In the genomic region with DNA sequence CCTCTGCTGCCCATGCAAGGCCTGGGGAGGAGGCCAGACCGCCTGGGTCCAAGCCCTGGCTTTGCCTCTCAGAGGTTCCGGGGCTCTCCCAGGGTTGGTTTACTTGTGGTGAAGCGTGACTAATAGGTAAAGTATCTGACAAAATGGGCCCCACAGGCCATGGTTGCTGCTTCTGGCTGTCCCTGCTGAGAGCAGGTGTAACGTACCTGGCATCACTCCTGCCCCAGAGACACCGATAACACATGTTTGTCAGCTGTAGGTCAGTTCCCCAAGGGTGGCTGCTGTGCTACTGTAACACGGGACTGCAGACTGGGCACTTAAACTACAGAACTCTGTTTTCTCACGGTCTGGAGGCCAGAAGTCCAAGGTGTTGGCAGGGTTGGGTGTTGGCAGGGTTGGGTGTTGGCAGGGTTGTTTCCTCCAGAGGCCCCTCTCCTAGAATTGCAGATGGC, we compare ENCODE assay signal across 12 cellular contexts. TPM values are rescaled to one million over a fixed set of nuclear protein-coding genes. Genes with fewer than 3 reads are reported as not detected.
DNase-seq lines count a peak whose midpoint lies in the region; ATAC-seq and TF ChIP-seq lines count a peak whose summit lies in the region.
"Had no signal": no experiment of that assay in that cellular context is flagged by ENCODE, and none has a peak within 500 bp of the region (broad histone marks: within the 10 kb centered on the region; RNA-seq: fewer than 3 reads in every experiment).

No MANE protein-coding gene starts in this region.

- H3K4me3 Mint-ChIP-seq in HFFc6 = no peak overlapping the region
- H3K4me3 Mint-ChIP-seq: central memory CD8-positive, alpha-beta T cell; stimulated activated naive CD8-positive, alpha-beta T cell treated with anti-CD3 and anti-CD28 coated beads, Interleukin-15, amount 100 ng/mL, for 72 hours had no signal

- H3K9me3 ChIP-seq in BLaER1 treated with 17β-estradiol and CSF1 and Interleukin-3, amounts not matched to agents 10 nM and 100 nM (replicated peaks in 1 of 11) = peaks cover 0 to 9% (median 0%) of the 10 kb centered on the region in 11 experiments; a peak in 6 of 22 replicates

- DNase-seq in HFFc6 (peak; percentile 37), RPMI7951 (ENCODE audit: low read depth) (peak; percentile 70), kidney tubule cell (ENCODE audit: low spot score) (peak; percentile 92), OCI-M2 (lab: John Stamatoyannopoulos, UW; ENCODE audit: unreplicated experiment) (no peak), epidermal melanocyte (ENCODE audit: insufficient read length, low spot score) (no peak), activated gamma-delta T cell (lab: John Stamatoyannopoulos, UW) (no peak)
- DNase-seq: activated CD4-positive, alpha-beta T cell treated with anti-CD3 and anti-CD28 coated beads, Interleukin-2, amount 50 U/mL, for 4 hours; NK-92 treated with Interleukin-12 subunit alpha and Interleukin-12 subunit beta, amount 100 ng/mL, for 24 hours; stimulated activated naive CD8-positive, alpha-beta T cell treated with anti-CD3 and anti-CD28 coated beads, Interleukin-15, amount 100 ng/mL, for 72 hours had no signal

- no peaks in the 10 kb centered on the region for H3K27me3 ChIP-seq in BLaER1 treated with 17β-estradiol and CSF1 and Interleukin-3, amounts not matched to agents 10 nM and 100 nM

- H4K20me1 ChIP-seq in BLaER1 treated with 17β-estradiol and CSF1 and Interleukin-3, amounts not matched to agents 10 nM and 100 nM = peaks cover 9 to 89% (median 71%) of the 10 kb centered on the region in 11 experiments; a peak in 20 of 22 replicates

- no peaks in the 10 kb centered on the region for H3K9me3 Mint-ChIP-seq in HFFc6
- H3K9me3 Mint-ChIP-seq: central memory CD8-positive, alpha-beta T cell; stimulated activated naive CD8-positive, alpha-beta T cell treated with anti-CD3 and anti-CD28 coated beads, Interleukin-15, amount 100 ng/mL, for 72 hours had no signal

- TF ChIP-seq CTCF in HFFc6 (IDR thresholded peaks at IDR 0.05) = no peak

- H3K36me3 Mint-ChIP-seq in HFFc6 (ENCODE audit: low read depth) = peaks cover 9% of the 10 kb centered on the region; the same call in 1 of the 2 replicates

- H3K4me2 ChIP-seq in BLaER1 treated with 17β-estradiol and CSF1 and Interleukin-3, amounts not matched to agents 10 nM and 100 nM = peak overlapping the region in 6 of 11 experiments; percentile 10 to 46 (median 32); a peak in 9 of 22 replicates

- H3K27ac Mint-ChIP-seq in HFFc6 = no peak overlapping the region

- peaks cover 7 to 49% (median 18%) of the 10 kb centered on the region in 11 experiments; a peak in 19 of 22 replicates for H3K36me3 ChIP-seq in BLaER1 treated with 17β-estradiol and CSF1 and Interleukin-3, amounts not matched to agents 10 nM and 100 nM

- no peak overlapping the region for H3K4me3 ChIP-seq in BLaER1 treated with 17β-estradiol and CSF1 and Interleukin-3, amounts not matched to agents 10 nM and 100 nM

- no peaks in the 10 kb centered on the region for H3K27me3 Mint-ChIP-seq in HFFc6 (ENCODE audit: insufficient read depth)
- H3K27me3 Mint-ChIP-seq: central memory CD8-positive, alpha-beta T cell; stimulated activated naive CD8-positive, alpha-beta T cell treated with anti-CD3 and anti-CD28 coated beads, Interleukin-15, amount 100 ng/mL, for 72 hours had no signal

- no peak overlapping the region for H3K27ac ChIP-seq in BLaER1 treated with 17β-estradiol and CSF1 and Interleukin-3, amounts not matched to agents 10 nM and 100 nM

- H3K4me1 ChIP-seq in BLaER1 treated with 17β-estradiol and CSF1 and Interleukin-3, amounts not matched to agents 10 nM and 100 nM = peaks cover 29 to 76% (median 67%) of the 10 kb centered on the region in 10 experiments

- no peak for ATAC-seq in HG03045 (IDR thresholded peaks at IDR 0.05; ENCODE audit: unreplicated experiment)
- ATAC-seq: stimulated activated naive CD8-positive, alpha-beta T cell treated with anti-CD3 and anti-CD28 coated beads, Interleukin-15, amount 100 ng/mL, for 72 hours had no signal

- no peak overlapping the region for H3K9ac ChIP-seq in BLaER1 treated with 17β-estradiol and CSF1 and Interleukin-3, amounts not matched to agents 10 nM and 100 nM

- peaks cover 17% of the 10 kb centered on the region for H3K4me1 Mint-ChIP-seq in HFFc6 (ENCODE audit: low read depth)

RNA-seq across cellular contexts. Expression of a gene that starts 34.1 kb away (rescaled TPM):
- total RNA-seq in HFFc6 (2021; fragmentation: NEBNext Ultra II Directional; extraction: Animal tissue kit (Norgen Biotek cat#: 25700)) = 100 to 1,000 TPM; 116 to 155 (median 143) TPM
- 55.2 and 57.0 TPM in 2 replicates for total RNA-seq in RPMI7951 (2014; rRNA removed; shearing (Covaris generic))

Comparison
In these comparisons a context has a peak if more than half of its experiments do, and no peak if none do; other contexts are left out.
1. DNase-seq: peak in HFFc6 (single experiment), RPMI7951 (single experiment) and kidney tubule cell (single experiment); none in OCI-M2 (single experiment), epidermal melanocyte (single experiment) and activated gamma-delta T cell (single experiment).